In genomic region chr9:28249424-28249823, GRCh38 we compare ENCODE assay signal across 23 cellular contexts.
A peak's percentile ranks its signal among the peaks of the same experiment; 100 is the strongest.
DNase-seq lines count a peak whose midpoint lies in the region; ATAC-seq, FAIRE-seq and TF ChIP-seq lines count a peak whose summit lies in the region.
"Had no signal": no experiment of that assay in that cellular context is flagged by ENCODE, and none has a peak within 500 bp of the region (broad histone marks: within the 10 kb centered on the region; RNA-seq: fewer than 3 reads in every experiment).

No MANE protein-coding gene starts in this region.

- H3K4me3 ChIP-seq in A673 (ENCODE audit: low read depth, low read length, poor library complexity, severe bottlenecking) (no peak overlapping the region), osteoblast (ENCODE audit: insufficient read depth, low read length) (no peak overlapping the region)

- no peak overlapping the region for H3K4me2 ChIP-seq in osteoblast (ENCODE audit: insufficient read depth, low read length)

- DNase-seq in A673 (ENCODE audit: low spot score), result peak; percentile 33
- peak; percentile 13 for DNase-seq in left kidney (ENCODE audit: low read depth, low spot score)
- no peak for DNase-seq in activated naive CD8-positive, alpha-beta T cell treated with anti-CD3 and anti-CD28 coated beads for 36 hours
- no peak for DNase-seq in osteoblast (ENCODE audit: insufficient read length, low spot score, missing footprints)
- no peak for DNase-seq in COR-L47 (lab: John Stamatoyannopoulos, UW)
- DNase-seq: 8988T; C1 segment of cervical spinal cord; Caco-2; CD4-positive, CD25-positive, alpha-beta regulatory T cell; CD8-positive, alpha-beta memory T cell; GOT3; H7; HFFc6 had no signal

- TF ChIP-seq RAD21 in Ishikawa (IDR thresholded peaks at IDR 0.05; ENCODE audit: low read depth), result no peak

- POLR2A ChIA-PET in A673 (lab: Charles Lee; ENCODE audit: low non-redundant PET), result no interaction called here

- H3K27me3 Mint-ChIP-seq in activated naive CD8-positive, alpha-beta T cell treated with anti-CD3 and anti-CD28 coated beads for 36 hours, result no peaks in the 10 kb centered on the region
- H3K27me3 Mint-ChIP-seq: B cell; CD4-positive, CD25-positive, alpha-beta regulatory T cell; CD8-positive, alpha-beta memory T cell had no signal

- H4K20me1 ChIP-seq in osteoblast (ENCODE audit: insufficient read depth, low read length), result no peaks in the 10 kb centered on the region

- no peak overlapping the region for H3K27ac ChIP-seq in A673 (ENCODE audit: low read depth, low read length, poor library complexity, severe bottlenecking)
- H3K27ac ChIP-seq in osteoblast (ENCODE audit: low read depth, low read length), result no peak overlapping the region
- H3K27ac ChIP-seq: HL-60 had no signal

- H3K36me3 Mint-ChIP-seq in activated naive CD8-positive, alpha-beta T cell treated with anti-CD3 and anti-CD28 coated beads for 36 hours, result no peaks in the 10 kb centered on the region
- H3K36me3 Mint-ChIP-seq: CD4-positive, CD25-positive, alpha-beta regulatory T cell; CD8-positive, alpha-beta memory T cell had no signal

- no peaks in the 10 kb centered on the region for H3K4me1 Mint-ChIP-seq in activated naive CD8-positive, alpha-beta T cell treated with anti-CD3 and anti-CD28 coated beads for 36 hours
- H3K4me1 Mint-ChIP-seq: B cell; CD4-positive, CD25-positive, alpha-beta regulatory T cell; CD8-positive, alpha-beta memory T cell had no signal

- H3K27me3 ChIP-seq in A673 (replicated peaks; ENCODE audit: insufficient read depth, low read depth, low read length, poor library complexity) (no peaks in the 10 kb centered on the region), osteoblast (ENCODE audit: insufficient read depth, low read length) (no peaks in the 10 kb centered on the region)

- no peak overlapping the region for H2AFZ ChIP-seq in osteoblast (ENCODE audit: low read length)

- H3K27ac Mint-ChIP-seq in activated naive CD8-positive, alpha-beta T cell treated with anti-CD3 and anti-CD28 coated beads for 36 hours, result no peak overlapping the region
- H3K27ac Mint-ChIP-seq: B cell; CD4-positive, CD25-positive, alpha-beta regulatory T cell; CD8-positive, alpha-beta memory T cell; HFFc6 had no signal

- peaks cover 9% of the 10 kb centered on the region for H3K9me3 Mint-ChIP-seq in activated naive CD8-positive, alpha-beta T cell treated with anti-CD3 and anti-CD28 coated beads for 36 hours

- TF ChIP-seq EP300 in Ishikawa (IDR thresholded peaks at IDR 0.05; ENCODE audit: borderline replicate concordance), result peak; percentile 63; the same call in 1 of the 2 replicates

- no peaks in the 10 kb centered on the region for H3K9me3 ChIP-seq in A673 (ENCODE audit: low read depth, low read length, poor library complexity, severe bottlenecking)
- H3K9me3 ChIP-seq in osteoblast (ENCODE audit: low read depth, low read length), result no peaks in the 10 kb centered on the region
- H3K9me3 ChIP-seq: Caco-2 had no signal

- intact Hi-C loops in A673 (cut with micrococcal nuclease; ENCODE audit: unreplicated experiment), result no loop called here

- H3K4me1 ChIP-seq in A673 (ENCODE audit: insufficient read depth, low read length, poor library complexity, severe bottlenecking) (peaks cover 18% of the 10 kb centered on the region), osteoblast (ENCODE audit: insufficient read depth, low read length) (no peaks in the 10 kb centered on the region)
- H3K4me1 ChIP-seq: Caco-2 had no signal

- BruUV-seq in A673 (replicated peaks; lab: Mats Ljungman, UMichigan), result no TSS peak

- peak; percentile 86 for FAIRE-seq in endometrium (lab: Jason Lieb, UNC)
- FAIRE-seq: D721Med, G401.6, GM12891, GM19239 had no signal

- no peaks in the 10 kb centered on the region for H3K79me2 ChIP-seq in osteoblast (ENCODE audit: insufficient read depth, low read length)

- CTCF ChIA-PET in A673 (lab: Charles Lee), result no interaction called here

- H3K36me3 ChIP-seq in A673 (ENCODE audit: insufficient read depth, low read length, poor library complexity, severe bottlenecking) (no peaks in the 10 kb centered on the region), osteoblast (ENCODE audit: insufficient read depth, low read length) (no peaks in the 10 kb centered on the region)

- ATAC-seq in GM19328 (IDR thresholded peaks at IDR 0.05; ENCODE audit: unreplicated experiment), result no peak
- ATAC-seq: HCT116 had no signal

- TF ChIP-seq CTCF in A673 (conservative IDR thresholded peaks at IDR 0.05; ENCODE audit: low read depth, low read length) (no peak), osteoblast (IDR thresholded peaks at IDR 0.05; ENCODE audit: extremely low read depth, low read depth, low read length) (no peak)

- H3K4me3 Mint-ChIP-seq in activated naive CD8-positive, alpha-beta T cell treated with anti-CD3 and anti-CD28 coated beads for 36 hours, result no peak overlapping the region
- H3K4me3 Mint-ChIP-seq: B cell; CD4-positive, CD25-positive, alpha-beta regulatory T cell; CD8-positive, alpha-beta memory T cell; HFFc6 had no signal

TF ChIP-seq in Ishikawa, 13 proteins besides CTCF, POLR2A, EP300 and RAD21:
- peak; percentile 80 for TF ChIP-seq CEBPB (IDR thresholded peaks at IDR 0.05)
- TF ChIP-seq NFIC (IDR thresholded peaks at IDR 0.05), result peak; percentile 56
- peak; percentile 53; the same call in 1 of the 2 replicates for TF ChIP-seq FOXM1 (IDR thresholded peaks at IDR 0.05; ENCODE audit: borderline replicate concordance, low read depth)
- TF ChIP-seq YY1 (IDR thresholded peaks at IDR 0.05; ENCODE audit: low read depth), result no peak
- TF ChIP-seq TEAD4 (IDR thresholded peaks at IDR 0.05), result peak; percentile 63

Comparison
In these comparisons a context has a peak if more than half of its experiments do, and no peak if none do; other contexts are left out.
1. DNase-seq: peak in A673 (single experiment) and left kidney (single experiment); none in activated naive CD8-positive, alpha-beta T cell treated with anti-CD3 and anti-CD28 coated beads for 36 hours (single experiment), osteoblast (single experiment) and COR-L47 (single experiment).